In genomic region chr10:10734356-10735064, GRCh38 we compare ENCODE assay signal across 17 cellular contexts.
"Had no signal": no experiment of that assay in that cellular context is flagged by ENCODE, and none has a peak within 500 bp of the region (broad histone marks: within the 10 kb centered on the region; RNA-seq: fewer than 3 reads in every experiment).

No MANE protein-coding gene starts in this region.

- H3K4me3 ChIP-seq: dorsolateral prefrontal cortex had no signal

- H3K27ac Mint-ChIP-seq: activated CD4-positive, alpha-beta memory T cell treated with anti-CD3 and anti-CD28 coated beads, Interleukin-2, amount 10 ng/mL, durations not matched to agents 7 days and 5 days; activated naive CD4-positive, alpha-beta T cell treated with anti-CD3 and anti-CD28 coated beads, Interleukin-2, amount 10 ng/mL, durations not matched to agents 7 days and 5 days; activated naive CD8-positive, alpha-beta T cell treated with anti-CD3 and anti-CD28 coated beads, Interleukin-2, amount 50 U/mL, for 24 hours; activated T-cell treated with anti-CD3 and anti-CD28 coated beads, Interleukin-2, amount 50 U/mL, for 24 hours; natural killer cell; stimulated activated naive B cell treated with anti-CD40 and anti-IgM and Interleukin-4, amounts not matched to agents 10 μg/mL and 1 μg/mL and 100 μg/mL, for 72 hours had no signal

- H3K4me1 Mint-ChIP-seq: activated CD4-positive, alpha-beta memory T cell treated with anti-CD3 and anti-CD28 coated beads, Interleukin-2, amount 10 ng/mL, durations not matched to agents 7 days and 5 days; activated naive CD4-positive, alpha-beta T cell treated with anti-CD3 and anti-CD28 coated beads, Interleukin-2, amount 10 ng/mL, durations not matched to agents 7 days and 5 days; activated naive CD8-positive, alpha-beta T cell treated with anti-CD3 and anti-CD28 coated beads, Interleukin-2, amount 50 U/mL, for 24 hours; brain; natural killer cell; stimulated activated naive B cell treated with anti-CD40 and anti-IgM and Interleukin-4, amounts not matched to agents 10 μg/mL and 1 μg/mL and 100 μg/mL, for 72 hours had no signal

- H3K27me3 ChIP-seq: dorsolateral prefrontal cortex had no signal

- H3K4me3 Mint-ChIP-seq: activated CD4-positive, alpha-beta memory T cell treated with anti-CD3 and anti-CD28 coated beads, Interleukin-2, amount 10 ng/mL, durations not matched to agents 7 days and 5 days; activated naive CD4-positive, alpha-beta T cell treated with anti-CD3 and anti-CD28 coated beads, Interleukin-2, amount 10 ng/mL, durations not matched to agents 7 days and 5 days; activated naive CD8-positive, alpha-beta T cell treated with anti-CD3 and anti-CD28 coated beads, Interleukin-2, amount 50 U/mL, for 24 hours; activated T-cell treated with anti-CD3 and anti-CD28 coated beads, Interleukin-2, amount 50 U/mL, for 24 hours; brain; natural killer cell; stimulated activated naive B cell treated with anti-CD40 and anti-IgM and Interleukin-4, amounts not matched to agents 10 μg/mL and 1 μg/mL and 100 μg/mL, for 72 hours had no signal

- ATAC-seq: activated naive CD8-positive, alpha-beta T cell treated with anti-CD3 and anti-CD28 coated beads, Interleukin-2, amount 50 U/mL, for 24 hours; left lobe of liver; natural killer cell; stimulated activated naive B cell treated with anti-CD40 and anti-IgM and Interleukin-4, amounts not matched to agents 10 μg/mL and 1 μg/mL and 100 μg/mL, for 72 hours had no signal

- H3K9me3 Mint-ChIP-seq: activated CD4-positive, alpha-beta memory T cell treated with anti-CD3 and anti-CD28 coated beads, Interleukin-2, amount 10 ng/mL, durations not matched to agents 7 days and 5 days; activated naive CD4-positive, alpha-beta T cell treated with anti-CD3 and anti-CD28 coated beads, Interleukin-2, amount 10 ng/mL, durations not matched to agents 7 days and 5 days; activated naive CD8-positive, alpha-beta T cell treated with anti-CD3 and anti-CD28 coated beads, Interleukin-2, amount 50 U/mL, for 24 hours; activated T-cell treated with anti-CD3 and anti-CD28 coated beads, Interleukin-2, amount 50 U/mL, for 24 hours; natural killer cell had no signal

- DNase-seq: activated CD4-positive, alpha-beta memory T cell treated with anti-CD3 and anti-CD28 coated beads, Interleukin-2, amount 10 ng/mL, durations not matched to agents 7 days and 5 days; activated CD4-positive, alpha-beta T cell treated with anti-CD3 and anti-CD28 coated beads for 48 hours; activated CD4-positive, CD25-positive, alpha-beta regulatory T cell; activated naive CD4-positive, alpha-beta T cell treated with anti-CD3 and anti-CD28 coated beads, Interleukin-2, amount 10 ng/mL, durations not matched to agents 7 days and 5 days; activated naive CD8-positive, alpha-beta T cell treated with anti-CD3 and anti-CD28 coated beads, Interleukin-2, amount 50 U/mL, for 24 hours; activated T-cell treated with anti-CD3 and anti-CD28 coated beads, Interleukin-2, amount 50 U/mL, for 24 hours; central memory CD4-positive, alpha-beta T cell; dorsolateral prefrontal cortex; foreskin fibroblast; hypothalamus; mesenchymal stem cell; natural killer cell; stimulated activated naive B cell treated with anti-CD40 and anti-IgM and Interleukin-4, amounts not matched to agents 10 μg/mL and 1 μg/mL and 100 μg/mL, for 72 hours; T-helper 1 cell; T-helper 9 cell had no signal

- H3K36me3 Mint-ChIP-seq: activated naive CD4-positive, alpha-beta T cell treated with anti-CD3 and anti-CD28 coated beads, Interleukin-2, amount 10 ng/mL, durations not matched to agents 7 days and 5 days; brain; natural killer cell; stimulated activated naive B cell treated with anti-CD40 and anti-IgM and Interleukin-4, amounts not matched to agents 10 μg/mL and 1 μg/mL and 100 μg/mL, for 72 hours had no signal

- H3K27me3 Mint-ChIP-seq: activated CD4-positive, alpha-beta memory T cell treated with anti-CD3 and anti-CD28 coated beads, Interleukin-2, amount 10 ng/mL, durations not matched to agents 7 days and 5 days; activated naive CD4-positive, alpha-beta T cell treated with anti-CD3 and anti-CD28 coated beads, Interleukin-2, amount 10 ng/mL, durations not matched to agents 7 days and 5 days had no signal
